Comparison of ENCODE assay signal across 8 cellular contexts in genomic region chr1:25431495-25432363, GRCh38. TPM values are rescaled to one million over a fixed set of nuclear protein-coding genes. Genes with fewer than 3 reads are reported as not detected.
DNase-seq lines count a peak whose midpoint lies in the region; ATAC-seq lines count a peak whose summit lies in the region.

No MANE protein-coding gene starts in this region.

- H3K4me1 ChIP-seq in mesodermal cell (ENCODE audit: control insufficient read depth, insufficient read depth, low read length, poor library complexity, severe bottlenecking) = peaks cover 7% of the 10 kb centered on the region

- no peak for ATAC-seq in GM19324 (IDR thresholded peaks at IDR 0.05; ENCODE audit: low FRiP score, unreplicated experiment)

- DNase-seq in DMS 273 treated with DMSO at 0.1 percent for 48 hours (lab: John Stamatoyannopoulos, UW) (peak; percentile 30), NCI-H69 (lab: John Stamatoyannopoulos, UW) (peak; percentile 50), ureter (ENCODE audit: low spot score) (peak; percentile 45), DMS79 treated with DMSO at 0.1 percent for 48 hours (lab: John Stamatoyannopoulos, UW) (no peak)
- DNase-seq in activated effector memory CD4-positive, alpha-beta T cell treated with anti-CD3 and anti-CD28 coated beads, Interleukin-2, amount 50 U/mL, for 16 hours = no peak

- no peaks in the 10 kb centered on the region for H3K9me3 ChIP-seq in mesodermal cell (ENCODE audit: control insufficient read depth, low read length)

- H3K36me3 ChIP-seq in mesodermal cell (ENCODE audit: control insufficient read depth, insufficient read depth, low read length) = peaks cover 2% of the 10 kb centered on the region

- 9 to 10% methylated on average over 10 to 13 of the region's 23 CpGs for WGBS in mesodermal cell (ENCODE audit: insufficient coverage in 2 of 2), 2 experiments

- peak overlapping the region; percentile 88 for H3K4me3 ChIP-seq in mesodermal cell (ENCODE audit: extremely low read depth, insufficient read depth, low read length, poor library complexity, severe bottlenecking)

- H3K27ac ChIP-seq in cingulate gyrus (ENCODE audit: low read depth, low read length) (peak overlapping the region; percentile 44), mesodermal cell (ENCODE audit: low read depth, low read length, severe bottlenecking) (no peak overlapping the region)

RNA-seq across cellular contexts. Expression of gene MACO1, which starts 1.0 kb away (rescaled TPM):
- polyA plus RNA-seq in mesodermal cell (2013, experiment 1 of 2) = 21.6 TPM
- 25.9 TPM for polyA plus RNA-seq in mesodermal cell (2013, experiment 2 of 2)
- 22.3 TPM for total RNA-seq in ureter

RNA-seq across cellular contexts. Expression of gene RHCE, which starts 11.1 kb away (rescaled TPM):
- 0.41 TPM for polyA plus RNA-seq in mesodermal cell (2013, experiment 1 of 2)
- 0.35 TPM for polyA plus RNA-seq in mesodermal cell (2013, experiment 2 of 2)
- 0.29 TPM for total RNA-seq in ureter

Comparison
In these comparisons a context has a peak if more than half of its experiments do, and no peak if none do; other contexts are left out.
1. DNase-seq: peak in DMS 273 treated with DMSO at 0.1 percent for 48 hours (single experiment), NCI-H69 (single experiment) and ureter (single experiment); none in activated effector memory CD4-positive, alpha-beta T cell treated with anti-CD3 and anti-CD28 coated beads, Interleukin-2, amount 50 U/mL, for 16 hours (single experiment) and DMS79 treated with DMSO at 0.1 percent for 48 hours (single experiment).